21 cellular contexts compared by ENCODE assay signal in the genomic region with DNA sequence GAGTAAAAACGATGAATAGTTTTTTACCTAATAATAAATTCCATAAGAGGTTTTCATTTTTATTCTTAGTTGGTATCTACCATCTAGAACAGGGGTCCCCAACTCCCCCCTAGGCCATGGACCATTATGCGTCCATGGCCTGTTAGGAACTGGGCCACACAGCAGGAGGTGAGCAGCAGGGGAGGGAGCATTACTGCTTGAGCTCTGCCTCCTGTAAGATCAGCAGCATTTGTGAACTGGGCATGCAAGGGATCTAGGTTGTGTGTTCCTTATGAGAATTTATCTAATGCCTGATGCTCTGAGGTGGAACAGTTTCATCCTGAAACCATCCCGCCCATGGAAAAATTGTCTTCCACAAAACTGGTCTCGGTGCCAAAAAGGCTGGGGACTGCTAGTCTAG. TPM values are rescaled to one million over a fixed set of nuclear protein-coding genes. Genes with fewer than 3 reads are reported as not detected.
DNase-seq lines count a peak whose midpoint lies in the region; ATAC-seq, FAIRE-seq and TF ChIP-seq lines count a peak whose summit lies in the region.
"Had no signal": no experiment of that assay in that cellular context is flagged by ENCODE, and none has a peak within 500 bp of the region (broad histone marks: within the 10 kb centered on the region; RNA-seq: fewer than 3 reads in every experiment).

No MANE protein-coding gene starts in this region.

- H3K4me3 ChIP-seq in BLaER1 (no peak overlapping the region), endodermal cell (ENCODE audit: low read length) (no peak overlapping the region)
- H3K4me3 ChIP-seq: breast epithelium, transverse colon had no signal

- H3K4me1 ChIP-seq in BLaER1: peaks cover 52% of the 10 kb centered on the region
- H3K4me1 ChIP-seq in endodermal cell (ENCODE audit: control insufficient read depth, insufficient read depth, low read length): peaks cover 3% of the 10 kb centered on the region
- H3K4me1 ChIP-seq: breast epithelium had no signal

- H3K9me3 ChIP-seq in BLaER1: no peaks in the 10 kb centered on the region
- H3K9me3 ChIP-seq in endodermal cell (ENCODE audit: control insufficient read depth, low read length): no peaks in the 10 kb centered on the region
- H3K9me3 ChIP-seq: breast epithelium, transverse colon had no signal

- H4K20me1 ChIP-seq in BLaER1: peaks cover 98% of the 10 kb centered on the region

- H3K4me3 Mint-ChIP-seq in endodermal cell (peak overlapping the region; percentile 17), HFFc6 (no peak overlapping the region)
- H3K4me3 Mint-ChIP-seq: activated T-cell treated with anti-CD3 and anti-CD28 coated beads, Interleukin-2, amount 50 U/mL, for 4 hours; dendritic cell treated with granulocyte-macrophage colony-stimulating factor and Interleukin-4, amounts not matched to agents 40 ng/mL and 50 ng/mL, for 4 days had no signal

- peaks cover 50% of the 10 kb centered on the region for H3K36me3 Mint-ChIP-seq in endodermal cell (ENCODE audit: low read depth)
- H3K36me3 Mint-ChIP-seq in HFFc6 (ENCODE audit: low read depth): peaks cover 19% of the 10 kb centered on the region

- H3K27me3 Mint-ChIP-seq in endodermal cell (ENCODE audit: insufficient read depth) (no peaks in the 10 kb centered on the region), HFFc6 (ENCODE audit: insufficient read depth) (no peaks in the 10 kb centered on the region)
- H3K27me3 Mint-ChIP-seq: dendritic cell treated with granulocyte-macrophage colony-stimulating factor and Interleukin-4, amounts not matched to agents 40 ng/mL and 50 ng/mL, for 4 days had no signal

- in situ Hi-C loops in G401 (cut with HindIII; ENCODE audit: low sequenced_read_pairs): no loop called here

- H3K36me3 ChIP-seq in BLaER1 (peaks cover 85% of the 10 kb centered on the region), endodermal cell (ENCODE audit: control insufficient read depth, insufficient read depth, low read length) (peaks cover 66% of the 10 kb centered on the region)
- H3K36me3 ChIP-seq: breast epithelium had no signal

- ATAC-seq in HG03521 (IDR thresholded peaks at IDR 0.05; ENCODE audit: unreplicated experiment): no peak
- ATAC-seq: activated T-cell treated with anti-CD3 and anti-CD28 coated beads, Interleukin-2, amount 50 U/mL, for 4 hours; stimulated activated naive CD8-positive, alpha-beta T cell treated with anti-CD3 and anti-CD28 coated beads, Interleukin-15, Interleukin-2, amounts not matched to agents 100 U/mL and 50 U/mL, for 24 hours had no signal

- FAIRE-seq in GM19239 (lab: Jason Lieb, UNC): no peak
- FAIRE-seq: kidney had no signal

- 0 out of 2 replicates have a peak overlapping the region, but pooled peaks have one; percentile 10 for H3K4me2 ChIP-seq in BLaER1

- WGBS in endodermal cell (ENCODE audit: insufficient coverage in 1 of 2, insufficient read length in 1 of 2), 2 experiments: 95 to 96% methylated on average over 3 of the region's 4 CpGs

- no peak for TF ChIP-seq CTCF in endodermal cell (conservative IDR thresholded peaks at IDR 0.05)
- TF ChIP-seq CTCF in HFFc6 (IDR thresholded peaks at IDR 0.05): no peak

- H3K9ac ChIP-seq in BLaER1: no peak overlapping the region
- H3K9ac ChIP-seq in endodermal cell (ENCODE audit: extremely low read depth, low read length, poor library complexity, severe bottlenecking): no peak overlapping the region

- H3K27ac ChIP-seq in BLaER1 (no peak overlapping the region), endodermal cell (ENCODE audit: low read depth, low read length) (no peak overlapping the region)
- H3K27ac ChIP-seq: breast epithelium, transverse colon had no signal

- no peaks in the 10 kb centered on the region for H3K27me3 ChIP-seq in BLaER1
- no peaks in the 10 kb centered on the region for H3K27me3 ChIP-seq in endodermal cell (ENCODE audit: control insufficient read depth, insufficient read depth, low read length, poor library complexity, severe bottlenecking)
- H3K27me3 ChIP-seq: breast epithelium, transverse colon had no signal

- H3K27ac Mint-ChIP-seq in endodermal cell: peak overlapping the region; percentile 30
- no peak overlapping the region; the same call in 1 of the 2 replicates for H3K27ac Mint-ChIP-seq in HFFc6
- H3K27ac Mint-ChIP-seq: dendritic cell treated with granulocyte-macrophage colony-stimulating factor and Interleukin-4, amounts not matched to agents 40 ng/mL and 50 ng/mL, for 4 days had no signal

- DNase-seq in G401 (ENCODE audit: low spot score) (peak; percentile 29), endodermal cell (peak; percentile 59), HFFc6 (no peak), GM19239 (ENCODE audit: insufficient read length, low spot score) (no peak)
- DNase-seq: activated T-cell treated with anti-CD3 and anti-CD28 coated beads, Interleukin-2, amount 50 U/mL, for 4 hours; COR-L47; foreskin fibroblast; hippocampal formation; kidney; NCI-H1436; OCI-M1; posterior cingulate gyrus; SIG-M5; stimulated activated CD4-positive, alpha-beta T cell treated with anti-CD3 and anti-CD28 coated beads, Interleukin-1b, Interleukin-23, amount 100 ng/mL, for 48 hours; stimulated activated naive CD8-positive, alpha-beta T cell treated with anti-CD3 and anti-CD28 coated beads, Interleukin-15, Interleukin-2, amounts not matched to agents 100 U/mL and 50 U/mL, for 24 hours; T-helper 1 cell; transverse colon had no signal

- peaks cover 13% of the 10 kb centered on the region for H3K4me1 Mint-ChIP-seq in endodermal cell
- peaks cover 30% of the 10 kb centered on the region for H3K4me1 Mint-ChIP-seq in HFFc6 (ENCODE audit: low read depth)

- H3K9me3 Mint-ChIP-seq in endodermal cell (no peaks in the 10 kb centered on the region), HFFc6 (no peaks in the 10 kb centered on the region)
- H3K9me3 Mint-ChIP-seq: activated T-cell treated with anti-CD3 and anti-CD28 coated beads, Interleukin-2, amount 50 U/mL, for 4 hours; dendritic cell treated with granulocyte-macrophage colony-stimulating factor and Interleukin-4, amounts not matched to agents 40 ng/mL and 50 ng/mL, for 4 days had no signal

RNA-seq across cellular contexts. Expression of gene TIA1, which starts 5.9 kb away (rescaled TPM):
- 98.9 and 99.1 TPM in 2 replicates for total RNA-seq in G401 (2014; rRNA removed; shearing (Covaris generic))
- total RNA-seq in endodermal cell: 100 to 1,000 TPM; 217 to 256 TPM
- 249 TPM for polyA plus RNA-seq in endodermal cell (2013, experiment 1 of 2)
- 236 TPM for polyA plus RNA-seq in endodermal cell (2013, experiment 2 of 2)
- 10 to 100 TPM; 50.3 to 58.1 (median 55.3) TPM for total RNA-seq in HFFc6 (2021; fragmentation: NEBNext Ultra II Directional; extraction: Animal tissue kit (Norgen Biotek cat#: 25700))

RNA-seq across cellular contexts. Expression of gene PCYOX1, which starts 15.4 kb away (rescaled TPM):
- 8.1 and 18.8 TPM in 2 replicates for total RNA-seq in G401 (2014; rRNA removed; shearing (Covaris generic))
- 10 to 100 TPM; 65.2 to 77.2 TPM for total RNA-seq in endodermal cell
- 36.7 TPM for polyA plus RNA-seq in endodermal cell (2013, experiment 1 of 2)
- polyA plus RNA-seq in endodermal cell (2013, experiment 2 of 2): 38.5 TPM
- total RNA-seq in HFFc6 (2021; fragmentation: NEBNext Ultra II Directional; extraction: Animal tissue kit (Norgen Biotek cat#: 25700)): 10 to 100 TPM; 75.5 to 95.2 (median 85.2) TPM

RNA-seq across cellular contexts. Expression of gene SNRPG, which starts 51.0 kb away (rescaled TPM):
- total RNA-seq in G401 (2014; rRNA removed; shearing (Covaris generic)): 238 and 239 TPM in 2 replicates
- 100 to 1,000 TPM; 305 to 320 TPM for total RNA-seq in endodermal cell
- polyA plus RNA-seq in endodermal cell (2013, experiment 1 of 2): 160 TPM
- 175 TPM for polyA plus RNA-seq in endodermal cell (2013, experiment 2 of 2)
- total RNA-seq in HFFc6 (2021; fragmentation: NEBNext Ultra II Directional; extraction: Animal tissue kit (Norgen Biotek cat#: 25700)): 100 to 1,000 TPM; 183 to 246 (median 226) TPM

RNA-seq across cellular contexts. Expression of gene C2orf42, which starts 51.7 kb away (rescaled TPM):
- 5.3 and 6.8 TPM in 2 replicates for total RNA-seq in G401 (2014; rRNA removed; shearing (Covaris generic))
- 10 to 100 TPM; 12.3 to 16.5 TPM for total RNA-seq in endodermal cell
- 8.7 TPM for polyA plus RNA-seq in endodermal cell (2013, experiment 1 of 2)
- 11.0 TPM for polyA plus RNA-seq in endodermal cell (2013, experiment 2 of 2)
- total RNA-seq in HFFc6 (2021; fragmentation: NEBNext Ultra II Directional; extraction: Animal tissue kit (Norgen Biotek cat#: 25700)): 10 to 100 TPM; 10.0 to 17.8 (median 14.7) TPM

RNA-seq across cellular contexts. Expression of gene FAM136A, which starts 59.3 kb away (rescaled TPM):
- 95.8 and 102 TPM in 2 replicates for total RNA-seq in G401 (2014; rRNA removed; shearing (Covaris generic))
- total RNA-seq in endodermal cell: 10 to 100 TPM; 81.3 to 91.8 TPM
- polyA plus RNA-seq in endodermal cell (2013, experiment 1 of 2): 45.6 TPM
- polyA plus RNA-seq in endodermal cell (2013, experiment 2 of 2): 45.3 TPM
- total RNA-seq in HFFc6 (2021; fragmentation: NEBNext Ultra II Directional; extraction: Animal tissue kit (Norgen Biotek cat#: 25700)): 10 to 100 TPM; 28.2 to 37.0 (median 32.5) TPM

Comparison
In these comparisons a context has a peak if more than half of its experiments do, and no peak if none do; other contexts are left out.
1. DNase-seq: peak in G401 (single experiment) and endodermal cell (single experiment); none in HFFc6 (single experiment) and GM19239 (single experiment).